In the genomic region with DNA sequence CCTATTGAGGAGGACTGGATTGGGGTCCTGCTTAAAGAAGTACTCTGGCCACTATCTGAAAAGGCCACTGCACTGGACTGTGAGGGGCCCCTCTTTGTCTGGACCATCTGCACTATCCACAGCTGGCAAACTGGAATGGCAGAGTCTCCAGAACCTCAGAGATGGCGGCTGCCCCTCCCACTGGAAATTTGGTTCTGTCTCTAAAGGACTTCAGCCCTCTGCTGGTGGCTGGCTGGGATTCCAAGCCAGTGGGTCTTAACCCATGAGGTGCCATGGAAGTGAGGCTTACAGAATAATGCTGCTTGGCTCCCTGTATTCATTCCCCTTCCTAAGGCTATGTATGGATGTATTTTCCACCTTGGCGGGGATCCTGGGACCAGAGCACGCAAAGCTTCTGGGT, we compare ENCODE assay signal across 32 cellular contexts. TPM values are rescaled to one million over a fixed set of nuclear protein-coding genes. Genes with fewer than 3 reads are reported as not detected.
DNase-seq lines count a peak whose midpoint lies in the region; ATAC-seq and TF ChIP-seq lines count a peak whose summit lies in the region.
"Had no signal": no experiment of that assay in that cellular context is flagged by ENCODE, and none has a peak within 500 bp of the region (broad histone marks: within the 10 kb centered on the region; RNA-seq: fewer than 3 reads in every experiment).

No MANE protein-coding gene starts in this region.

- H3K4me1 Mint-ChIP-seq in CD8-positive, alpha-beta T cell (ENCODE audit: low read depth), result no peaks in the 10 kb centered on the region
- H3K4me1 Mint-ChIP-seq: natural killer cell had no signal

- no peaks in the 10 kb centered on the region for H3K36me3 Mint-ChIP-seq in CD8-positive, alpha-beta T cell
- H3K36me3 Mint-ChIP-seq: activated naive CD4-positive, alpha-beta T cell treated with anti-CD3 and anti-CD28 coated beads, Interleukin-2, amount 50 U/mL, for 72 hours; natural killer cell had no signal

- TF ChIP-seq POLR2A in heart left ventricle (IDR thresholded peaks at IDR 0.05), result no peak
- no peak for TF ChIP-seq POLR2A in NB4 (IDR thresholded peaks at IDR 0.05; ENCODE audit: extremely low read depth, insufficient read length)

- no peaks in the 10 kb centered on the region for H3K27me3 ChIP-seq in right atrium auricular region
- no peaks in the 10 kb centered on the region for H3K27me3 ChIP-seq in heart left ventricle
- peaks cover 15% of the 10 kb centered on the region for H3K27me3 ChIP-seq in WERI-Rb-1 (ENCODE audit: insufficient read depth, low read depth, severe bottlenecking)
- no peaks in the 10 kb centered on the region for H3K27me3 ChIP-seq in left lung
- H3K27me3 ChIP-seq in CD8-positive, alpha-beta T cell (ENCODE audit: insufficient read depth, low read length), result no peaks in the 10 kb centered on the region
- H3K27me3 ChIP-seq: SJSA1, tibial artery had no signal

- ATAC-seq in heart left ventricle (no peak), left lung (no peak)
- no peak for ATAC-seq in CD8-positive, alpha-beta T cell
- ATAC-seq: activated CD8-positive, alpha-beta T cell treated with anti-CD3 and anti-CD28 coated beads for 36 hours; activated naive CD4-positive, alpha-beta T cell treated with anti-CD3 and anti-CD28 coated beads, Interleukin-2, amount 50 U/mL, for 72 hours; GM12878; K562; natural killer cell had no signal

- H3K4me1 ChIP-seq in right atrium auricular region, result no peaks in the 10 kb centered on the region
- no peaks in the 10 kb centered on the region for H3K4me1 ChIP-seq in heart left ventricle
- H3K4me1 ChIP-seq in left lung, result no peaks in the 10 kb centered on the region
- no peaks in the 10 kb centered on the region for H3K4me1 ChIP-seq in CD8-positive, alpha-beta T cell (ENCODE audit: insufficient read depth, low read length)
- H3K4me1 ChIP-seq: BLaER1 treated with 17β-estradiol and CSF1 and Interleukin-3, amounts not matched to agents 10 nM and 100 nM; breast epithelium; SJSA1; tibial artery had no signal

- 38 to 80% (median 64%) methylated on average over 1 to 3 of the region's 3 CpGs for WGBS in heart left ventricle, 4 donors

- POLR2A ChIA-PET in CD8-positive, alpha-beta T cell (lab: Charles Lee), result no interaction called here

- CTCF ChIA-PET in CD8-positive, alpha-beta T cell (lab: Charles Lee), result no interaction called here

- H3K27ac Mint-ChIP-seq in CD8-positive, alpha-beta T cell, result no peak overlapping the region
- H3K27ac Mint-ChIP-seq: activated CD8-positive, alpha-beta T cell treated with anti-CD3 and anti-CD28 coated beads for 36 hours; activated naive CD4-positive, alpha-beta T cell treated with anti-CD3 and anti-CD28 coated beads, Interleukin-2, amount 50 U/mL, for 72 hours; natural killer cell; stimulated activated naive CD8-positive, alpha-beta T cell treated with anti-CD3 and anti-CD28 coated beads, Interleukin-15, Interleukin-2, amounts not matched to agents 100 ng/mL and 50 ng/mL, for 24 hours; T-helper 1 cell treated with Interleukin-12 subunit alpha and Interleukin-12 subunit beta and Interleukin-4 antibody, amounts not matched to agents 30 μg/mL and 1 μg/mL, for 36 hours had no signal

- TF ChIP-seq CTCF in right atrium auricular region (IDR thresholded peaks at IDR 0.05) (no peak), heart left ventricle (IDR thresholded peaks at IDR 0.05) (no peak), NB4 (IDR thresholded peaks at IDR 0.05; ENCODE audit: low read depth, low read length) (no peak), WERI-Rb-1 (IDR thresholded peaks at IDR 0.05; ENCODE audit: low read depth, low read length) (0 out of 2 replicates have a peak, but pooled peaks have one; percentile 18), left lung (IDR thresholded peaks at IDR 0.05) (no peak)
- TF ChIP-seq CTCF in CD8-positive, alpha-beta T cell (IDR thresholded peaks at IDR 0.05), result no peak

- H3K4me3 ChIP-seq in right atrium auricular region (no peak overlapping the region), heart left ventricle (no peak overlapping the region), NB4 (ENCODE audit: low read depth, low read length) (no peak overlapping the region), WERI-Rb-1 (ENCODE audit: low read depth, low read length) (no peak overlapping the region), left lung (no peak overlapping the region)
- no peak overlapping the region for H3K4me3 ChIP-seq in CD8-positive, alpha-beta T cell (ENCODE audit: low read depth, low read length)
- H3K4me3 ChIP-seq: BLaER1 treated with 17β-estradiol and CSF1 and Interleukin-3, amounts not matched to agents 10 nM and 100 nM; breast epithelium; GM12878; GM23248; K562; SJSA1; tibial artery had no signal

- no peak overlapping the region for H3K4me3 Mint-ChIP-seq in CD8-positive, alpha-beta T cell
- H3K4me3 Mint-ChIP-seq: activated CD8-positive, alpha-beta T cell treated with anti-CD3 and anti-CD28 coated beads for 36 hours; natural killer cell; stimulated activated naive CD8-positive, alpha-beta T cell treated with anti-CD3 and anti-CD28 coated beads, Interleukin-15, Interleukin-2, amounts not matched to agents 100 ng/mL and 50 ng/mL, for 24 hours; T-helper 1 cell treated with Interleukin-12 subunit alpha and Interleukin-12 subunit beta and Interleukin-4 antibody, amounts not matched to agents 30 μg/mL and 1 μg/mL, for 36 hours had no signal

- H3K9me3 ChIP-seq in right atrium auricular region (peaks cover 0 to 14% of the 10 kb centered on the region in 2 donors), heart left ventricle (peaks cover 0 to 4% (median 0%) of the 10 kb centered on the region in 12 donors), WERI-Rb-1 (ENCODE audit: severe bottlenecking) (no peaks in the 10 kb centered on the region), left lung (no peaks in the 10 kb centered on the region)
- no peaks in the 10 kb centered on the region for H3K9me3 ChIP-seq in CD8-positive, alpha-beta T cell (ENCODE audit: low read length)
- H3K9me3 ChIP-seq: SJSA1 had no signal

- no peak overlapping the region for H3K27ac ChIP-seq in right atrium auricular region
- H3K27ac ChIP-seq in heart left ventricle, result no peak overlapping the region
- H3K27ac ChIP-seq in WERI-Rb-1, result no peak overlapping the region
- no peak overlapping the region for H3K27ac ChIP-seq in left lung
- no peak overlapping the region for H3K27ac ChIP-seq in CD8-positive, alpha-beta T cell (ENCODE audit: low read depth, low read length)
- H3K27ac ChIP-seq: BLaER1 treated with 17β-estradiol and CSF1 and Interleukin-3, amounts not matched to agents 10 nM and 100 nM; breast epithelium; GM23248; SJSA1; tibial artery had no signal

- no peaks in the 10 kb centered on the region for H3K27me3 Mint-ChIP-seq in CD8-positive, alpha-beta T cell (ENCODE audit: low read depth)
- H3K27me3 Mint-ChIP-seq: activated CD8-positive, alpha-beta T cell treated with anti-CD3 and anti-CD28 coated beads for 36 hours; stimulated activated naive CD8-positive, alpha-beta T cell treated with anti-CD3 and anti-CD28 coated beads, Interleukin-15, Interleukin-2, amounts not matched to agents 100 ng/mL and 50 ng/mL, for 24 hours had no signal

- peaks cover 4% of the 10 kb centered on the region for H3K9me3 Mint-ChIP-seq in CD8-positive, alpha-beta T cell

- DNase-seq in right atrium auricular region (ENCODE audit: low spot score) (peak; percentile 36), heart left ventricle (no peak), NB4 (ENCODE audit: low read depth) (peak; percentile 0), WERI-Rb-1 (peak; percentile 9), left lung (no peak), LoVo (ENCODE audit: low spot score) (no peak)
- no peak for DNase-seq in CD8-positive, alpha-beta T cell
- DNase-seq: ACHN; activated CD8-positive, alpha-beta T cell treated with anti-CD3 and anti-CD28 coated beads for 36 hours; activated T-cell treated with anti-CD3 and anti-CD28 coated beads for 4 hours; effector CD8-positive, alpha-beta T cell; GM23248; midbrain; natural killer cell; NCI-H1436 treated with DMSO at 0.1 percent for 48 hours; NCI-H510A; retina; small intestine; tibial artery had no signal

- H3K36me3 ChIP-seq in right atrium auricular region (no peaks in the 10 kb centered on the region), heart left ventricle (no peaks in the 10 kb centered on the region), WERI-Rb-1 (no peaks in the 10 kb centered on the region), left lung (no peaks in the 10 kb centered on the region)
- no peaks in the 10 kb centered on the region for H3K36me3 ChIP-seq in CD8-positive, alpha-beta T cell (ENCODE audit: insufficient read depth, low read length)
- H3K36me3 ChIP-seq: BLaER1 treated with 17β-estradiol and CSF1 and Interleukin-3, amounts not matched to agents 10 nM and 100 nM; breast epithelium; SJSA1; tibial artery had no signal

- intact Hi-C loops in heart left ventricle (cut with DNase I) (no loop called here), left lung (cut with DNase I) (no loop called here)
- intact Hi-C loops in CD8-positive, alpha-beta T cell (cut with DNase I, micrococcal nuclease), result no loop called here

RNA-seq across cellular contexts. Expression of a gene that starts 41.6 kb away (rescaled TPM):
- total RNA-seq in right atrium auricular region (not detected), heart left ventricle (not detected), left lung (not detected)
- not detected for polyA plus RNA-seq in heart left ventricle
- total RNA-seq in CD8-positive, alpha-beta T cell, result not detected
- total RNA-seq: activated CD8-positive, alpha-beta T cell treated with anti-CD3 and anti-CD28 coated beads for 36 hours; activated naive CD4-positive, alpha-beta T cell treated with anti-CD3 and anti-CD28 coated beads, Interleukin-2, amount 50 U/mL, for 72 hours; breast epithelium; Daoy; epithelial cell of proximal tubule; GM12878; GM23248; K562; lower leg skin; natural killer cell; osteoblast; SJSA1 had no signal
- polyA plus RNA-seq: GM12878, GM23248, K562, keratinocyte, small intestine had no signal

Comparison
In these comparisons a context has a peak if more than half of its experiments do, and no peak if none do; other contexts are left out.
1. DNase-seq: peak in right atrium auricular region (single experiment), NB4 (single experiment) and WERI-Rb-1 (single experiment); none in heart left ventricle (0 of 5), left lung (0 of 2), CD8-positive, alpha-beta T cell (0 of 7) and LoVo (single experiment).